In genomic region chr10:47154762-47155161, GRCh38 we compare ENCODE assay signal across 24 cellular contexts.
"Had no signal": no experiment of that assay in that cellular context is flagged by ENCODE, and none has a peak within 500 bp of the region (broad histone marks: within the 10 kb centered on the region; RNA-seq: fewer than 3 reads in every experiment).

No MANE protein-coding gene starts in this region.

- H3K36me3 ChIP-seq: gastrocnemius medialis, ovary, spleen, tibial artery, upper lobe of left lung had no signal

- DNase-seq: dorsolateral prefrontal cortex; effector CD4-positive, alpha-beta T cell; foreskin fibroblast; gastrocnemius medialis; left ventricle myocardium superior; natural killer cell; occipital lobe; ovary; posterior cingulate gyrus; psoas muscle; right cardiac atrium; spleen; stimulated activated CD4-positive, alpha-beta T cell treated with anti-CD3 and anti-CD28 coated beads, Interleukin-4, amount 100 ng/mL, for 4 hours; stimulated activated naive CD8-positive, alpha-beta T cell treated with anti-CD3 and anti-CD28 coated beads, Interleukin-15, Interleukin-2, amounts not matched to agents 100 U/mL and 50 U/mL, for 24 hours; substantia nigra; testis; tibial artery; upper lobe of left lung had no signal

- H3K4me3 Mint-ChIP-seq: memory B cell; natural killer cell; stimulated activated memory B cell treated with anti-CD40 and anti-IgM and Interleukin-4, amounts not matched to agents 10 μg/mL and 1 μg/mL and 100 μg/mL, for 72 hours had no signal

- ATAC-seq: esophagus mucosa; gastrocnemius medialis; left ventricle myocardium superior; natural killer cell; psoas muscle; right cardiac atrium; stimulated activated memory B cell treated with anti-CD40 and anti-IgM and Interleukin-4, amounts not matched to agents 10 μg/mL and 1 μg/mL and 100 μg/mL, for 72 hours; stimulated activated naive CD8-positive, alpha-beta T cell treated with anti-CD3 and anti-CD28 coated beads, Interleukin-15, Interleukin-2, amounts not matched to agents 100 U/mL and 50 U/mL, for 24 hours had no signal

- H3K27me3 ChIP-seq: gastrocnemius medialis, ovary, testis, tibial artery, upper lobe of left lung had no signal

- H3K4me1 ChIP-seq: gastrocnemius medialis, psoas muscle, spleen, testis, tibial artery, upper lobe of left lung had no signal

- H3K27ac Mint-ChIP-seq: memory B cell; natural killer cell; stimulated activated memory B cell treated with anti-CD40 and anti-IgM and Interleukin-4, amounts not matched to agents 10 μg/mL and 1 μg/mL and 100 μg/mL, for 72 hours had no signal

- H3K4me1 Mint-ChIP-seq: memory B cell; natural killer cell; stimulated activated memory B cell treated with anti-CD40 and anti-IgM and Interleukin-4, amounts not matched to agents 10 μg/mL and 1 μg/mL and 100 μg/mL, for 72 hours had no signal

- H3K27ac ChIP-seq: dorsolateral prefrontal cortex, epithelial cell of prostate, gastrocnemius medialis, ovary, psoas muscle, skin epidermis, spleen, testis, tibial artery, upper lobe of left lung had no signal

- H3K9me3 ChIP-seq: gastrocnemius medialis, ovary, testis had no signal

- H3K4me3 ChIP-seq: dorsolateral prefrontal cortex, gastrocnemius medialis, lung, ovary, psoas muscle, skin epidermis, spleen, testis, tibial artery, upper lobe of left lung had no signal

- H3K36me3 Mint-ChIP-seq: natural killer cell had no signal
